Comparison of ENCODE assay signal across 8 cellular contexts in the genomic region with DNA sequence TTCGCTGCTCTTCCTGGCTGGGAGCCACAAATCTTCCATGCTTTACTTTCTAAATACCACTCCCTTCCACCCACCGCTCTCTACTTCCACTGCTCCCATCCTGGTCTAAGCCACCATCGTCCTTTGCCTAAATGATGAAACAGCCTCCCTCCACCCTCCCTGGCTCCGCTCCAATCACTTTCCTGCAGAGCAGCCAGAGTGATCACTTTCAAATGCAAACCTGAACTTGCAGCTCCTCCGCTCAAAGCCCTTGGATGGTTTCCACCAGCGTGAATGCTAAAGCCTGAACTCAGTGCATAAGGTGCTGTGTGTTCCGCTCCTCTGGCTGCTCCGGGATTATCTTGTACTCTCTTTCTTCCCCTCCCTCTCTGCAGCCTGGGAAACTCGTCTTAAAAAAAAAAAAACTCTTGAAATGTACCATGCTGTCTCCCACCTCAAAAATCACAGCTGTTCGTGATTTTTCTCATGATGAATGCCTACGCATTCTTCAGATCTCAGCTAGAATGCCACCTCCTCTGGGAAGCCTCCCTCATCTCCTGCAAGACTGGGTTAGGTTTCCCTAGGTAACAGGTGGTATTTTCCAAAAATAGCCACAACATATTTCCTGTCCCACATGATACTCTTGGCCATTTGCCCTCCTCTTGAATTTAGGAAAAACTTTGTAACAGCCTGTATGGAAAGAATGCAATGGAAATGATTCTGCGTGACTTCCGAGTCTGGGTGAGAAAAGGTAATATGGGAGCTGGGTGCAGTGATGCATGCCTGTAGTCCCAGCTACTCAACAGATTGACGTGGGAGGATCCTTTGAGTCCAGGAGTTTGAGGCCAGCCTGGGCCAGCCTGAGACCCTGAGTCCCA. TPM values are rescaled to one million over a fixed set of nuclear protein-coding genes. Genes with fewer than 3 reads are reported as not detected.
A peak's percentile ranks its signal among the peaks of the same experiment; 100 is the strongest.
DNase-seq lines count a peak whose midpoint lies in the region; ATAC-seq and TF ChIP-seq lines count a peak whose summit lies in the region.

No MANE protein-coding gene starts in this region.

- peaks cover 19 to 39% of the 10 kb centered on the region in 2 donors for H3K27me3 Mint-ChIP-seq in CD8-positive, alpha-beta memory T cell
- peaks cover 4% of the 10 kb centered on the region for H3K27me3 Mint-ChIP-seq in brain

- H3K27me3 ChIP-seq in CD8-positive, alpha-beta memory T cell (ENCODE audit: insufficient read depth, low read length, poor library complexity, severe bottlenecking): no peaks in the 10 kb centered on the region

- no peaks in the 10 kb centered on the region for H3K36me3 ChIP-seq in CD8-positive, alpha-beta memory T cell (ENCODE audit: insufficient read depth, low read length)

- no peaks in the 10 kb centered on the region for H3K9me3 ChIP-seq in CD8-positive, alpha-beta memory T cell (ENCODE audit: low read length)

- peak overlapping the region in 6 of 7 donors; percentile 34 to 80 (median 54) for H3K4me3 Mint-ChIP-seq in CD8-positive, alpha-beta memory T cell
- H3K4me3 Mint-ChIP-seq in brain: peak overlapping the region; percentile 74 to 84 (median 80)

- H3K9me3 Mint-ChIP-seq in CD8-positive, alpha-beta memory T cell: peaks cover 0 to 2% (median 0%) of the 10 kb centered on the region in 5 donors
- peaks cover 0 to 7% (median 0%) of the 10 kb centered on the region in 5 experiments for H3K9me3 Mint-ChIP-seq in brain

- ATAC-seq in GM18505 (IDR thresholded peaks at IDR 0.05; ENCODE audit: unreplicated experiment): no peak
- no peak for ATAC-seq in HG02870 (IDR thresholded peaks at IDR 0.05; ENCODE audit: unreplicated experiment)

- no peak overlapping the region for H3K27ac ChIP-seq in CD8-positive, alpha-beta memory T cell (ENCODE audit: low read depth, low read length)

- H3K4me1 Mint-ChIP-seq in CD8-positive, alpha-beta memory T cell: peaks cover 21 to 36% (median 32%) of the 10 kb centered on the region in 3 donors
- peaks cover 33% of the 10 kb centered on the region for H3K4me1 Mint-ChIP-seq in brain

- H3K36me3 Mint-ChIP-seq in CD8-positive, alpha-beta memory T cell: peaks cover 0 to 5% (median 0%) of the 10 kb centered on the region in 3 donors
- peaks cover 5% of the 10 kb centered on the region for H3K36me3 Mint-ChIP-seq in brain

- peak overlapping the region in 2 of 8 donors; percentile 24 to 51 for H3K27ac Mint-ChIP-seq in CD8-positive, alpha-beta memory T cell
- H3K27ac Mint-ChIP-seq in brain: peak overlapping the region; percentile 67 to 93 (median 83)

- peak overlapping the region; percentile 26 for H3K4me3 ChIP-seq in CD8-positive, alpha-beta memory T cell (ENCODE audit: low read length)

- no peak for DNase-seq in CD8-positive, alpha-beta memory T cell
- peak; percentile 57 for DNase-seq in NCI-H1105 (lab: John Stamatoyannopoulos, UW)
- peak; percentile 73 for DNase-seq in islet precursor cell
- DNase-seq in smooth muscle cell of the brain vasculature (ENCODE audit: low read depth, low spot score): peak; percentile 37
- DNase-seq in GM13977 (ENCODE audit: low spot score): no peak

- POLR2A ChIA-PET in CD8-positive, alpha-beta memory T cell (lab: Charles Lee): no interaction called here

- no peak for TF ChIP-seq POLR2A in GM18505 (IDR thresholded peaks at IDR 0.05; ENCODE audit: borderline replicate concordance, extremely low read depth, insufficient read depth, insufficient read length)

- in situ Hi-C loops in GM13977 (cut with MboI; ENCODE audit: low pct_unique_long_range_greater_than_20kb, low sequenced_read_pairs, unreplicated experiment): no loop called here

- H3K4me1 ChIP-seq in CD8-positive, alpha-beta memory T cell (ENCODE audit: insufficient read depth, low read length): peaks cover 14% of the 10 kb centered on the region

- CTCF ChIA-PET in CD8-positive, alpha-beta memory T cell (lab: Charles Lee): no interaction called here

- TF ChIP-seq CTCF in brain (conservative IDR thresholded peaks at IDR 0.05) (no peak), GM13977 (IDR thresholded peaks at IDR 0.05; ENCODE audit: extremely low read depth, insufficient read depth, missing control alignments) (no peak)

RNA-seq across cellular contexts. Expression of a gene that starts 3.7 kb away (rescaled TPM):
- 10 to 100 TPM; 32.9 to 34.8 TPM for total RNA-seq in CD8-positive, alpha-beta memory T cell
- polyA plus RNA-seq in CD8-positive, alpha-beta memory T cell: 5.0 TPM
- 25.8 TPM for polyA plus RNA-seq in brain (ENCODE audit: insufficient read depth, low read depth, low replicate concordance)

Comparison
In these comparisons a context has a peak if more than half of its experiments do, and no peak if none do; other contexts are left out.
1. DNase-seq: peak in NCI-H1105 (single experiment), islet precursor cell (single experiment) and smooth muscle cell of the brain vasculature (single experiment); none in CD8-positive, alpha-beta memory T cell (0 of 5) and GM13977 (single experiment).